In genomic region chr4:171025776-171026175, GRCh38 we compare ENCODE assay signal across 17 cellular contexts.
DNase-seq lines count a peak whose midpoint lies in the region; ATAC-seq and TF ChIP-seq lines count a peak whose summit lies in the region.
"Had no signal": no experiment of that assay in that cellular context is flagged by ENCODE, and none has a peak within 500 bp of the region (broad histone marks: within the 10 kb centered on the region; RNA-seq: fewer than 3 reads in every experiment).

No MANE protein-coding gene starts in this region.

- DNase-seq in DMS53 treated with DMSO at 0.1 percent for 48 hours (lab: John Stamatoyannopoulos, UW; ENCODE audit: unreplicated experiment) (peak; percentile 60), HT1080 (ENCODE audit: low read depth) (peak; percentile 72), PC-3 (peak; percentile 70), epithelial cell of prostate (ENCODE audit: low read depth, low spot score) (peak; percentile 0), ovary (no peak)
- DNase-seq in activated T-helper 1 cell treated with anti-CD3 and anti-CD28 coated beads, Interleukin-12 subunit alpha, Interleukin-12 subunit beta, Interleukin-2, Interleukin-4 antibody, amounts not matched to agents 30 ng/mL and 10 ng/mL and 1 ng/mL, durations not matched to agents 14 hours and 24 hours and 36 hours (ENCODE audit: low spot score) = no peak
- DNase-seq: activated CD8-positive, alpha-beta memory T cell treated with anti-CD3 and anti-CD28 coated beads, Interleukin-2, amount 10 ng/mL, durations not matched to agents 7 days and 5 days; activated naive CD4-positive, alpha-beta T cell; GOT3; hippocampal formation; left cardiac atrium; mucosa of descending colon; NCI-H2029 treated with DMSO at 0.1 percent for 48 hours; upper lobe of right lung had no signal

- CTCF ChIA-PET in PC-3 (lab: Charles Lee) = no interaction called here

- no peaks in the 10 kb centered on the region for H3K79me2 ChIP-seq in PC-3 (ENCODE audit: low read length)

- H3K9me3 Mint-ChIP-seq in activated T-helper 1 cell treated with anti-CD3 and anti-CD28 coated beads, Interleukin-12 subunit alpha, Interleukin-12 subunit beta, Interleukin-2, Interleukin-4 antibody, amounts not matched to agents 30 ng/mL and 10 ng/mL and 1 ng/mL, durations not matched to agents 14 hours and 24 hours and 36 hours = no peaks in the 10 kb centered on the region

- TF ChIP-seq CTCF in PC-3 (conservative IDR thresholded peaks at IDR 0.05; ENCODE audit: low read depth, low read length) (no peak), ovary (IDR thresholded peaks at IDR 0.05) (no peak)

- no peaks in the 10 kb centered on the region for H3K4me1 Mint-ChIP-seq in activated T-helper 1 cell treated with anti-CD3 and anti-CD28 coated beads, Interleukin-12 subunit alpha, Interleukin-12 subunit beta, Interleukin-2, Interleukin-4 antibody, amounts not matched to agents 30 ng/mL and 10 ng/mL and 1 ng/mL, durations not matched to agents 14 hours and 24 hours and 36 hours (ENCODE audit: low read depth)
- H3K4me1 Mint-ChIP-seq: activated CD8-positive, alpha-beta memory T cell treated with anti-CD3 and anti-CD28 coated beads, Interleukin-2, amount 10 ng/mL, durations not matched to agents 7 days and 5 days; stimulated activated effector memory CD8-positive, alpha-beta T cell treated with anti-CD3 and anti-CD28 coated beads, Interleukin-12 subunit alpha, Interleukin-12 subunit beta, amount 100 ng/mL, for 72 hours had no signal

- TF ChIP-seq EP300 in ovary (IDR thresholded peaks at IDR 0.05) = no peak

- H3K4me3 Mint-ChIP-seq in activated T-helper 1 cell treated with anti-CD3 and anti-CD28 coated beads, Interleukin-12 subunit alpha, Interleukin-12 subunit beta, Interleukin-2, Interleukin-4 antibody, amounts not matched to agents 30 ng/mL and 10 ng/mL and 1 ng/mL, durations not matched to agents 14 hours and 24 hours and 36 hours = no peak overlapping the region
- H3K4me3 Mint-ChIP-seq: activated CD8-positive, alpha-beta memory T cell treated with anti-CD3 and anti-CD28 coated beads, Interleukin-2, amount 10 ng/mL, durations not matched to agents 7 days and 5 days; stimulated activated effector memory CD8-positive, alpha-beta T cell treated with anti-CD3 and anti-CD28 coated beads, Interleukin-12 subunit alpha, Interleukin-12 subunit beta, amount 100 ng/mL, for 72 hours had no signal

- H3K4me1 ChIP-seq in PC-3 (ENCODE audit: insufficient read depth, low read length) (no peaks in the 10 kb centered on the region), ovary (ENCODE audit: insufficient read depth) (no peaks in the 10 kb centered on the region)
- H3K4me1 ChIP-seq: upper lobe of right lung had no signal

- H3K9ac ChIP-seq in PC-3 (ENCODE audit: low read length) = no peak overlapping the region

- H3K9me2 ChIP-seq in PC-3 (replicated peaks; ENCODE audit: low read length) = no peaks in the 10 kb centered on the region

- BruUV-seq in PC-3 (replicated peaks; lab: Mats Ljungman, UMichigan) = no TSS peak

- POLR2A ChIA-PET in PC-3 (lab: Charles Lee; ENCODE audit: unreplicated experiment) = no interaction called here

- no peaks in the 10 kb centered on the region for H3K27me3 Mint-ChIP-seq in activated T-helper 1 cell treated with anti-CD3 and anti-CD28 coated beads, Interleukin-12 subunit alpha, Interleukin-12 subunit beta, Interleukin-2, Interleukin-4 antibody, amounts not matched to agents 30 ng/mL and 10 ng/mL and 1 ng/mL, durations not matched to agents 14 hours and 24 hours and 36 hours (ENCODE audit: insufficient read depth)
- H3K27me3 Mint-ChIP-seq: activated CD8-positive, alpha-beta memory T cell treated with anti-CD3 and anti-CD28 coated beads, Interleukin-2, amount 10 ng/mL, durations not matched to agents 7 days and 5 days had no signal

- intact Hi-C loops in PC-3 (cut with micrococcal nuclease) (no loop called here), ovary (cut with DNase I) (no loop called here)
- intact Hi-C loops in activated T-helper 1 cell treated with anti-CD3 and anti-CD28 coated beads, Interleukin-12 subunit alpha, Interleukin-12 subunit beta, Interleukin-2, Interleukin-4 antibody, amounts not matched to agents 30 ng/mL and 10 ng/mL and 1 ng/mL, durations not matched to agents 14 hours and 24 hours and 36 hours (cut with micrococcal nuclease) = no loop called here

- H2AFZ ChIP-seq in PC-3 (ENCODE audit: low read length) = no peak overlapping the region

- H3K4me2 ChIP-seq in PC-3 (ENCODE audit: low read length) = no peak overlapping the region

- ATAC-seq in PC-3 (peak; percentile 29), HG03039 (IDR thresholded peaks at IDR 0.05; ENCODE audit: unreplicated experiment) (no peak), HG03354 (IDR thresholded peaks at IDR 0.05; ENCODE audit: poor library complexity, severe bottlenecking, unreplicated experiment) (no peak)
- ATAC-seq: activated CD8-positive, alpha-beta memory T cell treated with anti-CD3 and anti-CD28 coated beads, Interleukin-2, amount 10 ng/mL, durations not matched to agents 7 days and 5 days; left cardiac atrium; mucosa of descending colon; stimulated activated effector memory CD8-positive, alpha-beta T cell treated with anti-CD3 and anti-CD28 coated beads, Interleukin-12 subunit alpha, Interleukin-12 subunit beta, amount 100 ng/mL, for 72 hours; upper lobe of right lung had no signal

- no peaks in the 10 kb centered on the region for H4K20me1 ChIP-seq in PC-3 (ENCODE audit: low read length)

- H3K36me3 ChIP-seq in PC-3 (ENCODE audit: low read depth, low read length) = no peaks in the 10 kb centered on the region
- no peaks in the 10 kb centered on the region for H3K36me3 ChIP-seq in ovary
- H3K36me3 ChIP-seq: upper lobe of right lung had no signal

- no peaks in the 10 kb centered on the region for H3K36me3 Mint-ChIP-seq in activated T-helper 1 cell treated with anti-CD3 and anti-CD28 coated beads, Interleukin-12 subunit alpha, Interleukin-12 subunit beta, Interleukin-2, Interleukin-4 antibody, amounts not matched to agents 30 ng/mL and 10 ng/mL and 1 ng/mL, durations not matched to agents 14 hours and 24 hours and 36 hours (ENCODE audit: low read depth)
- H3K36me3 Mint-ChIP-seq: activated CD8-positive, alpha-beta memory T cell treated with anti-CD3 and anti-CD28 coated beads, Interleukin-2, amount 10 ng/mL, durations not matched to agents 7 days and 5 days; stimulated activated effector memory CD8-positive, alpha-beta T cell treated with anti-CD3 and anti-CD28 coated beads, Interleukin-12 subunit alpha, Interleukin-12 subunit beta, amount 100 ng/mL, for 72 hours had no signal

- no peaks in the 10 kb centered on the region for H3F3A ChIP-seq in PC-3 (ENCODE audit: low read length, unreplicated experiment)

- H3K27me3 ChIP-seq in PC-3 (ENCODE audit: low read length) = no peaks in the 10 kb centered on the region
- no peaks in the 10 kb centered on the region for H3K27me3 ChIP-seq in ovary
- H3K27me3 ChIP-seq: upper lobe of right lung had no signal

- no peak overlapping the region for H3K27ac ChIP-seq in PC-3 (ENCODE audit: low read length)
- H3K27ac ChIP-seq in epithelial cell of prostate = no peak overlapping the region
- H3K27ac ChIP-seq in ovary = no peak overlapping the region
- H3K27ac ChIP-seq: upper lobe of right lung had no signal

- no peaks in the 10 kb centered on the region for H3K9me3 ChIP-seq in PC-3 (ENCODE audit: low read length)
- no peaks in the 10 kb centered on the region for H3K9me3 ChIP-seq in ovary
- H3K9me3 ChIP-seq: mucosa of descending colon, upper lobe of right lung had no signal

- no peak overlapping the region for H3K4me3 ChIP-seq in PC-3 (ENCODE audit: low read length)
- no peak overlapping the region for H3K4me3 ChIP-seq in ovary
- H3K4me3 ChIP-seq: mucosa of descending colon, upper lobe of right lung had no signal

- no peak overlapping the region for H3K27ac Mint-ChIP-seq in activated T-helper 1 cell treated with anti-CD3 and anti-CD28 coated beads, Interleukin-12 subunit alpha, Interleukin-12 subunit beta, Interleukin-2, Interleukin-4 antibody, amounts not matched to agents 30 ng/mL and 10 ng/mL and 1 ng/mL, durations not matched to agents 14 hours and 24 hours and 36 hours
- H3K27ac Mint-ChIP-seq: activated CD8-positive, alpha-beta memory T cell treated with anti-CD3 and anti-CD28 coated beads, Interleukin-2, amount 10 ng/mL, durations not matched to agents 7 days and 5 days; stimulated activated effector memory CD8-positive, alpha-beta T cell treated with anti-CD3 and anti-CD28 coated beads, Interleukin-12 subunit alpha, Interleukin-12 subunit beta, amount 100 ng/mL, for 72 hours had no signal

- no peak for TF ChIP-seq POLR2A in ovary (IDR thresholded peaks at IDR 0.05)

- whole genome bisulfite sequencing in ovary, 3 donors = 70 to 89% (median 79%) methylated on average over 2 of the region's 2 CpGs

Comparison
In these comparisons a context has a peak if more than half of its experiments do, and no peak if none do; other contexts are left out.
1. DNase-seq: peak in DMS53 treated with DMSO at 0.1 percent for 48 hours (single experiment), HT1080 (single experiment), PC-3 (single experiment) and epithelial cell of prostate (single experiment); none in activated T-helper 1 cell treated with anti-CD3 and anti-CD28 coated beads, Interleukin-12 subunit alpha, Interleukin-12 subunit beta, Interleukin-2, Interleukin-4 antibody, amounts not matched to agents 30 ng/mL and 10 ng/mL and 1 ng/mL, durations not matched to agents 14 hours and 24 hours and 36 hours (single experiment) and ovary (0 of 5).